Comparison of ENCODE assay signal across 10 cellular contexts in the genomic region with DNA sequence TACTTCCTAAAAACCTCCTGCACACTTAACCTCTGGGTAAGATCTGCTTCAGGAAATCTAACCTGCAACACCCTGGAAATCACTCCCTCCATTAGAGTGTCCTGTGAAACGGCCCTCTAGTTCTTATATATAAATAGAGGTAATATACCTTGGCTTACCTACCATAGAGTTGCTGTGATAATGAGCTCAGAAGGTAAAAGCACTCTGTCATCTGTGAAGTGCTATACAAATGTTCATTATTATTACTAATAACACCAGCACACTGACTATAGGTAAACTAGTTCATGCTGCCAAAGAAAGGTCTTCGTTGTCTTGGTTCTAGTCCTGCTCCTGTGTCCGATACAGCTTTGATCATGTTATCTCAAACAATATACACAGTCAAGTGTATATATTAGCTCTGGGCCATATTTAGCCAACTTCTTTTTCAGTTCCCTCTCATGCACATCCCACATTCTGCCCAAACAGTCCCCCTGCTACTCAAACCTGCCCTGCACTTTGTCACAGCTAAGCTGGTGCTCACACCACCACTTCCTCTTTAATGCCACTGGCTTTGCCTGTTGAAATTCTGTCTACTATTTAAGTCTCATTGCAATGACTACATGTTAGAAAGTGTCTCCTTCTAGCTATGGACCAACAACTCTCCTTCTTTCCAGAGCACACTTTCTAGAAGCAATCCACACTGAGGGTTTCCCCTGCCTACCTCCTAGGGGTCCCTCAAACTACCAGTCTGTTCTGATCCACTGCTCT. TPM values are rescaled to one million over a fixed set of nuclear protein-coding genes. Genes with fewer than 3 reads are reported as not detected.
DNase-seq lines count a peak whose midpoint lies in the region; ATAC-seq and TF ChIP-seq lines count a peak whose summit lies in the region.
"Had no signal": no experiment of that assay in that cellular context is flagged by ENCODE, and none has a peak within 500 bp of the region (broad histone marks: within the 10 kb centered on the region; RNA-seq: fewer than 3 reads in every experiment).

No MANE protein-coding gene starts in this region.

- peaks cover 93% of the 10 kb centered on the region for H3K79me2 ChIP-seq in mammary epithelial cell (ENCODE audit: insufficient read depth, low read length)

- intact Hi-C loops in mammary epithelial cell (cut with micrococcal nuclease): no loop called here

- no peaks in the 10 kb centered on the region for H4K20me1 ChIP-seq in mammary epithelial cell (ENCODE audit: insufficient read depth, low read length)

- no peak overlapping the region for H3K4me3 ChIP-seq in mammary epithelial cell (replicated peaks in 1 of 3; ENCODE audit: insufficient read depth in 1 of 3, low read depth in 2 of 3, low read length in 3 of 3)

- dilution Hi-C loops in mammary epithelial cell (cut with HindIII; ENCODE audit: low sequenced_read_pairs): no loop called here

- peak overlapping the region; percentile 27 for H3K27ac ChIP-seq in mammary epithelial cell (ENCODE audit: insufficient read depth, low read depth, low read length)

- no TSS peak for BruUV-seq in mammary epithelial cell (replicated peaks; lab: Mats Ljungman, UMichigan)

- WGBS in mammary epithelial cell (ENCODE audit: low coverage, missing lambda C conversion rate): 100% methylated on average over 3 of the region's 3 CpGs

- H3K27me3 ChIP-seq in mammary epithelial cell (ENCODE audit: insufficient read depth, low read length): no peaks in the 10 kb centered on the region

- in situ Hi-C loops in mammary epithelial cell (cut with MboI; ENCODE audit: low sequenced_read_pairs in 2 of 2): loop anchor here in 1 of 2 donors (5.0 kb wide), 1 partner anchor 267 kb away; no protein-coding TSS in a partner anchor

- peaks cover 23% of the 10 kb centered on the region for H3K36me3 ChIP-seq in mammary epithelial cell (ENCODE audit: insufficient read depth, low read length)

- CTCF ChIA-PET in mammary epithelial cell (lab: Charles Lee; ENCODE audit: low non-redundant PET): no interaction called here

- no peak overlapping the region for H3K4me2 ChIP-seq in mammary epithelial cell (ENCODE audit: insufficient read depth, low read depth, low read length)

- no peaks in the 10 kb centered on the region for H3K9me3 ChIP-seq in mammary epithelial cell (replicated peaks; ENCODE audit: insufficient read depth, low read length)

- DNase-seq in mammary epithelial cell (no peak), NCI-H1105 treated with DMSO at 0.1 percent for 48 hours (lab: John Stamatoyannopoulos, UW) (no peak), NCI-H526 (lab: John Stamatoyannopoulos, UW) (no peak), HUDEP-2 (lab: John Stamatoyannopoulos, UW; ENCODE audit: unreplicated experiment in 76 of 76) (no peak)
- DNase-seq in effector CD8-positive, alpha-beta T cell (lab: John Stamatoyannopoulos, UW): no peak
- DNase-seq: NCI-H69; stimulated activated naive CD4-positive, alpha-beta T cell had no signal

- H2AFZ ChIP-seq in mammary epithelial cell (ENCODE audit: low read depth, low read length): no peak overlapping the region

- ATAC-seq in GM18499 (IDR thresholded peaks at IDR 0.05; ENCODE audit: insufficient read depth, unreplicated experiment): peak; percentile 65
- peak; percentile 77 for ATAC-seq in GM21528 (IDR thresholded peaks at IDR 0.05; ENCODE audit: low FRiP score, unreplicated experiment)
- ATAC-seq in HG03442 (IDR thresholded peaks at IDR 0.05; ENCODE audit: unreplicated experiment): peak; percentile 65

- TF ChIP-seq CTCF in mammary epithelial cell (conservative IDR thresholded peaks at IDR 0.05 in 1 of 2, IDR thresholded peaks at IDR 0.05 in 1 of 2; ENCODE audit: extremely low read depth in 1 of 2, insufficient read depth in 1 of 2, low read depth in 1 of 2, low read length in 2 of 2): no peak

- H3K9ac ChIP-seq in mammary epithelial cell (ENCODE audit: insufficient read depth, low read length): no peak overlapping the region

- H3K4me1 ChIP-seq in mammary epithelial cell (ENCODE audit: insufficient read depth, low read length): peaks cover 17% of the 10 kb centered on the region

RNA-seq across cellular contexts. Expression of gene E2F7, which starts 5.1 kb away (rescaled TPM):
- total RNA-seq in mammary epithelial cell: 10 to 100 TPM in 1 of 2 donors, 1 to 10 TPM in 1; 5.7 to 35.4 TPM
- polyA plus RNA-seq in mammary epithelial cell: 11.9 TPM
- polyA minus RNA-seq in mammary epithelial cell: 18.5 TPM
